Comparison of ENCODE assay signal across 23 cellular contexts in the genomic region with DNA sequence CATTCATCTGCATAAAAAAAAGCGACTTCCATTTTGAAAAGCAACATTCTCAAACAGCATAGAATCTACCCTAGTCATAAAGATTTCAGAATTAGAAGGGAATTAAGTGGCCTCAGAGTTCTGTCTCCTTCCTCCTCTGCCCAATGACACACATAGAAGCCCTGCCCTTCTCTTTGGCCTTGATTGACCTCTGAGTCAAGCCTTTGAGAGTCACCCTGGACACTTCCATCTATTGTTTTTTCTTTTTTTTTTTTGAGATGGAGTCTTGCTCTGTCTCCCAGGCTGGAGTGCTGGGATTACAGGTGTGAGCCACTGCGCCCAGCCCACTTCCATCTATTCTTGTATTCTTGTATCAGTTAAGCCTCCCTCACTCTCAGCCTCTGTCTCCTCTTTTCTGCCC. TPM values are rescaled to one million over a fixed set of nuclear protein-coding genes. Genes with fewer than 3 reads are reported as not detected.
DNase-seq lines count a peak whose midpoint lies in the region; ATAC-seq and TF ChIP-seq lines count a peak whose summit lies in the region.
"Had no signal": no experiment of that assay in that cellular context is flagged by ENCODE, and none has a peak within 500 bp of the region (broad histone marks: within the 10 kb centered on the region; RNA-seq: fewer than 3 reads in every experiment).

No MANE protein-coding gene starts in this region.

- H3K27me3 ChIP-seq in neuronal stem cell (ENCODE audit: control insufficient read depth in 3 of 3, insufficient read depth in 3 of 3, low read depth in 1 of 3, low read length in 3 of 3), result no peaks in the 10 kb centered on the region
- H3K27me3 ChIP-seq: ascending aorta had no signal

- H2AFZ ChIP-seq in neuronal stem cell (ENCODE audit: low read length), result no peak overlapping the region

- no peak overlapping the region for H2BK120ac ChIP-seq in neuronal stem cell (ENCODE audit: low read depth, low read length)

- H3K9me3 Mint-ChIP-seq in activated CD4-positive, alpha-beta memory T cell treated with anti-CD3 and anti-CD28 coated beads for 36 hours, result no peaks in the 10 kb centered on the region
- H3K9me3 Mint-ChIP-seq: activated naive CD8-positive, alpha-beta T cell treated with anti-CD3 and anti-CD28 coated beads for 36 hours; CD14-positive monocyte; dendritic cell treated with granulocyte-macrophage colony-stimulating factor and Interleukin-4, amounts not matched to agents 40 ng/mL and 50 ng/mL, for 4 days; stimulated activated naive B cell treated with anti-CD40 and anti-IgM and Interleukin-4, amounts not matched to agents 10 μg/mL and 1 μg/mL and 100 μg/mL, for 72 hours had no signal

- H3K18ac ChIP-seq in neuronal stem cell (ENCODE audit: low read length), result no peak overlapping the region

- no peak overlapping the region for H2BK15ac ChIP-seq in neuronal stem cell (ENCODE audit: low read length)

- intact Hi-C loops in activated CD4-positive, alpha-beta memory T cell treated with anti-CD3 and anti-CD28 coated beads for 36 hours (cut with micrococcal nuclease), result no loop called here

- H3K14ac ChIP-seq in neuronal stem cell (ENCODE audit: low read length), result no peak overlapping the region

- no peaks in the 10 kb centered on the region for H3K79me1 ChIP-seq in neuronal stem cell (ENCODE audit: low read depth, low read length)

- H3K36me3 Mint-ChIP-seq in activated CD4-positive, alpha-beta memory T cell treated with anti-CD3 and anti-CD28 coated beads for 36 hours, result no peaks in the 10 kb centered on the region
- H3K36me3 Mint-ChIP-seq: activated naive CD8-positive, alpha-beta T cell treated with anti-CD3 and anti-CD28 coated beads for 36 hours; CD14-positive monocyte; stimulated activated naive B cell treated with anti-CD40 and anti-IgM and Interleukin-4, amounts not matched to agents 10 μg/mL and 1 μg/mL and 100 μg/mL, for 72 hours had no signal

- ATAC-seq in HG03280 (IDR thresholded peaks at IDR 0.05; ENCODE audit: unreplicated experiment) (no peak), HG02798 (IDR thresholded peaks at IDR 0.05; ENCODE audit: poor library complexity, unreplicated experiment) (no peak)
- ATAC-seq: sciatic nerve; stimulated activated naive B cell treated with anti-CD40 and anti-IgM and Interleukin-4, amounts not matched to agents 10 μg/mL and 1 μg/mL and 100 μg/mL, for 72 hours had no signal

- H3K4me2 ChIP-seq in neuronal stem cell (ENCODE audit: insufficient read depth, low read length, poor library complexity, severe bottlenecking), result no peak overlapping the region

- TF ChIP-seq CTCF in fibroblast of mammary gland (conservative IDR thresholded peaks at IDR 0.05; ENCODE audit: control insufficient read depth, insufficient read depth, low read depth, low read length), result no peak

- no CpG with 5 or more reads among the region's 2 CpGs for WGBS in neuronal stem cell (ENCODE audit: extremely low coverage in 2 of 2, insufficient read length in 2 of 2, insufficient replicate concordance in 1 of 2), 2 donors

- no peak overlapping the region for H3K4ac ChIP-seq in neuronal stem cell (ENCODE audit: low read length)

- no peak overlapping the region for H3K23ac ChIP-seq in neuronal stem cell (ENCODE audit: low read depth, low read length, poor library complexity)

- H3K27ac Mint-ChIP-seq in activated CD4-positive, alpha-beta memory T cell treated with anti-CD3 and anti-CD28 coated beads for 36 hours, result no peak overlapping the region
- H3K27ac Mint-ChIP-seq: activated naive CD8-positive, alpha-beta T cell treated with anti-CD3 and anti-CD28 coated beads for 36 hours; dendritic cell treated with granulocyte-macrophage colony-stimulating factor and Interleukin-4, amounts not matched to agents 40 ng/mL and 50 ng/mL, for 4 days; stimulated activated naive B cell treated with anti-CD40 and anti-IgM and Interleukin-4, amounts not matched to agents 10 μg/mL and 1 μg/mL and 100 μg/mL, for 72 hours had no signal

- H4K8ac ChIP-seq in neuronal stem cell (ENCODE audit: low read depth, low read length), result no peak overlapping the region

- no peak overlapping the region for H2AK5ac ChIP-seq in neuronal stem cell (ENCODE audit: low read depth, low read length)

- no peaks in the 10 kb centered on the region for H3K36me3 ChIP-seq in neuronal stem cell (replicated peaks in 1 of 2; ENCODE audit: control insufficient read depth in 2 of 2, insufficient read depth in 2 of 2, low read length in 2 of 2)
- H3K36me3 ChIP-seq: ascending aorta, WERI-Rb-1 had no signal

- DNase-seq in GM04503 (ENCODE audit: low read depth) (peak; percentile 4), M059J (ENCODE audit: low read depth) (peak; percentile 76), fibroblast of mammary gland (ENCODE audit: low read depth) (peak; percentile 44), neuronal stem cell (ENCODE audit: low spot score) (no peak)
- no peak for DNase-seq in activated CD4-positive, alpha-beta memory T cell treated with anti-CD3 and anti-CD28 coated beads for 36 hours
- DNase-seq: activated CD4-positive, alpha-beta T cell treated with anti-CD3 and anti-CD28 coated beads for 48 hours; activated effector memory CD4-positive, alpha-beta T cell treated with anti-CD3 and anti-CD28 coated beads, Interleukin-2, amount 50 U/mL, for 16 hours; activated naive CD8-positive, alpha-beta T cell treated with anti-CD3 and anti-CD28 coated beads for 36 hours; activated T-cell treated with anti-CD3 and anti-CD28 coated beads, Interleukin-2, amount 50 U/mL, for 1 hour; central memory CD4-positive, alpha-beta T cell; MV-4-11; NCI-H146; posterior cingulate gyrus; stimulated activated CD4-positive, alpha-beta T cell treated with anti-CD3 and anti-CD28 coated beads, Interleukin-15, amount 100 ng/mL, for 24 hours; stimulated activated naive B cell treated with anti-CD40 and anti-IgM and Interleukin-4, amounts not matched to agents 10 μg/mL and 1 μg/mL and 100 μg/mL, for 72 hours; T-helper 9 cell; WERI-Rb-1 had no signal

- H2BK5ac ChIP-seq in neuronal stem cell (ENCODE audit: low read length), result no peak overlapping the region

- H3K4me3 Mint-ChIP-seq in activated CD4-positive, alpha-beta memory T cell treated with anti-CD3 and anti-CD28 coated beads for 36 hours, result no peak overlapping the region
- H3K4me3 Mint-ChIP-seq: activated naive CD8-positive, alpha-beta T cell treated with anti-CD3 and anti-CD28 coated beads for 36 hours; CD14-positive monocyte; dendritic cell treated with granulocyte-macrophage colony-stimulating factor and Interleukin-4, amounts not matched to agents 40 ng/mL and 50 ng/mL, for 4 days; stimulated activated naive B cell treated with anti-CD40 and anti-IgM and Interleukin-4, amounts not matched to agents 10 μg/mL and 1 μg/mL and 100 μg/mL, for 72 hours had no signal

- no peak overlapping the region for H3K9ac ChIP-seq in neuronal stem cell (ENCODE audit: low read depth, low read length, poor library complexity)

- peaks cover 38% of the 10 kb centered on the region for H3K27me3 Mint-ChIP-seq in activated CD4-positive, alpha-beta memory T cell treated with anti-CD3 and anti-CD28 coated beads for 36 hours

- H3K27ac ChIP-seq in neuronal stem cell (replicated peaks; ENCODE audit: low read length), result peak overlapping the region; percentile 60
- H3K27ac ChIP-seq: ascending aorta, WERI-Rb-1 had no signal

- H4K91ac ChIP-seq in neuronal stem cell (ENCODE audit: low read depth, low read length, poor library complexity), result no peak overlapping the region

- peaks cover 0 to 30% of the 10 kb centered on the region in 2 donors for H3K4me1 ChIP-seq in neuronal stem cell (ENCODE audit: control insufficient read depth in 2 of 2, insufficient read depth in 1 of 2, low read depth in 1 of 2, low read length in 2 of 2)
- H3K4me1 ChIP-seq: ascending aorta had no signal

- H3K4me3 ChIP-seq in fibroblast of mammary gland (ENCODE audit: control insufficient read depth, low read depth, low read length) (no peak overlapping the region), neuronal stem cell (ENCODE audit: low read length in 2 of 2) (no peak overlapping the region)
- H3K4me3 ChIP-seq: ascending aorta had no signal

- no peaks in the 10 kb centered on the region for H3K4me1 Mint-ChIP-seq in activated CD4-positive, alpha-beta memory T cell treated with anti-CD3 and anti-CD28 coated beads for 36 hours (ENCODE audit: low read depth)
- H3K4me1 Mint-ChIP-seq: activated naive CD8-positive, alpha-beta T cell treated with anti-CD3 and anti-CD28 coated beads for 36 hours; CD14-positive monocyte had no signal

- H3K9me3 ChIP-seq in neuronal stem cell (replicated peaks in 1 of 2; ENCODE audit: control insufficient read depth in 2 of 2, insufficient read depth in 1 of 2, low read depth in 1 of 2, low read length in 2 of 2), result no peaks in the 10 kb centered on the region
- H3K9me3 ChIP-seq: ascending aorta had no signal

- CTCF ChIA-PET in activated CD4-positive, alpha-beta memory T cell treated with anti-CD3 and anti-CD28 coated beads for 36 hours (lab: Charles Lee), result no interaction called here

- POLR2A ChIA-PET in activated CD4-positive, alpha-beta memory T cell treated with anti-CD3 and anti-CD28 coated beads for 36 hours (lab: Charles Lee), result no interaction called here

- H2BK12ac ChIP-seq in neuronal stem cell (ENCODE audit: low read length), result no peak overlapping the region

RNA-seq across cellular contexts. Expression of a gene that starts 44.8 kb away (rescaled TPM):
- total RNA-seq in M059J (2014; rRNA removed; shearing (Covaris generic)), result 30.0 and 54.4 TPM in 2 replicates
- 106 TPM for polyA plus RNA-seq in neuronal stem cell (2013, experiment 1 of 2)
- polyA plus RNA-seq in neuronal stem cell (2013, experiment 2 of 2), result 108 TPM
- total RNA-seq in activated CD4-positive, alpha-beta memory T cell treated with anti-CD3 and anti-CD28 coated beads for 36 hours, result 10 to 100 TPM; 72.5 to 76.5 TPM

Comparison
In these comparisons a context has a peak if more than half of its experiments do, and no peak if none do; other contexts are left out.
1. DNase-seq: peak in GM04503 (single experiment), M059J (single experiment) and fibroblast of mammary gland (single experiment); none in neuronal stem cell (single experiment) and activated CD4-positive, alpha-beta memory T cell treated with anti-CD3 and anti-CD28 coated beads for 36 hours (single experiment).